ENCODE assay signal across 12 cellular contexts in genomic region chr1:38615680-38616079, GRCh38.
A peak's percentile ranks its signal among the peaks of the same experiment; 100 is the strongest.
DNase-seq lines count a peak whose midpoint lies in the region; ATAC-seq and TF ChIP-seq lines count a peak whose summit lies in the region.
"Had no signal": no experiment of that assay in that cellular context is flagged by ENCODE, and none has a peak within 500 bp of the region (broad histone marks: within the 10 kb centered on the region; RNA-seq: fewer than 3 reads in every experiment).

No MANE protein-coding gene starts in this region.

- no peaks in the 10 kb centered on the region for H3K9me3 ChIP-seq in RWPE2 (ENCODE audit: severe bottlenecking)
- no peaks in the 10 kb centered on the region for H3K9me3 ChIP-seq in gastrocnemius medialis
- H3K9me3 ChIP-seq: ovary had no signal

- intact Hi-C loops in gastrocnemius medialis (cut with DNase I; ENCODE audit: low total_unique reads), result no loop called here

- H3K4me1 ChIP-seq in RWPE2 (ENCODE audit: insufficient read depth, poor library complexity, severe bottlenecking) (no peaks in the 10 kb centered on the region), gastrocnemius medialis (peaks cover 0 to 4% of the 10 kb centered on the region in 2 donors)

- H3K27ac ChIP-seq in C4-2B (no peak overlapping the region), RWPE2 (ENCODE audit: poor library complexity, severe bottlenecking) (no peak overlapping the region), gastrocnemius medialis (no peak overlapping the region)
- H3K27ac ChIP-seq: ovary had no signal

- H3K27me3 ChIP-seq in RWPE2 (ENCODE audit: insufficient read depth, poor library complexity, severe bottlenecking) (no peaks in the 10 kb centered on the region), gastrocnemius medialis (peaks cover 3 to 14% (median 13%) of the 10 kb centered on the region in 3 donors)
- H3K27me3 ChIP-seq: ovary had no signal

- in situ Hi-C loops in gastrocnemius medialis (cut with MboI; ENCODE audit: low sequenced_read_pairs in 4 of 4), result no loop called here

- no peak for ATAC-seq in RWPE2 (ENCODE audit: low read depth)
- ATAC-seq in gastrocnemius medialis, result no peak
- ATAC-seq: T-helper 17 cell had no signal

- H3K36me3 ChIP-seq in RWPE2 (ENCODE audit: low read depth) (no peaks in the 10 kb centered on the region), gastrocnemius medialis (no peaks in the 10 kb centered on the region)
- H3K36me3 ChIP-seq: ovary had no signal

- H3K4me3 ChIP-seq in GM12875 (ENCODE audit: low read depth, low read length), result no peak overlapping the region
- no peak overlapping the region for H3K4me3 ChIP-seq in RWPE2 (ENCODE audit: severe bottlenecking)
- no peak overlapping the region for H3K4me3 ChIP-seq in gastrocnemius medialis
- H3K4me3 ChIP-seq: ovary had no signal

- peak; percentile 51 for TF ChIP-seq CTCF in C4-2B (conservative IDR thresholded peaks at IDR 0.05)
- TF ChIP-seq CTCF in GM12875 (IDR thresholded peaks at IDR 0.05; ENCODE audit: borderline replicate concordance, insufficient read depth, low read depth, low read length), result peak; percentile 41; the same call in 1 of the 2 replicates
- TF ChIP-seq CTCF in RWPE2 (IDR thresholded peaks at IDR 0.05; ENCODE audit: poor library complexity, severe bottlenecking), result peak; percentile 9
- TF ChIP-seq CTCF in gastrocnemius medialis (IDR thresholded peaks at IDR 0.05 in 4 of 5, conservative IDR thresholded peaks at IDR 0.05 in 1 of 5), result no peak

- no peak for TF ChIP-seq POLR2A in gastrocnemius medialis (IDR thresholded peaks at IDR 0.05)

- DNase-seq in RWPE2 (ENCODE audit: low spot score) (no peak), iris pigment epithelial cell (ENCODE audit: low read depth) (peak; percentile 7), foreskin melanocyte (no peak), gastrocnemius medialis (no peak), superior temporal gyrus (ENCODE audit: extremely low spot score) (no peak)
- DNase-seq: activated CD4-positive, CD25-positive, alpha-beta regulatory T cell treated with anti-CD3 and anti-CD28 coated beads, Interleukin-2, amount 50 U/mL, for 72 hours; activated T-cell treated with anti-CD3 and anti-CD28 coated beads, Interleukin-2, amount 50 U/mL, for 1 hour; NCI-H1092 treated with DMSO at 0.1 percent for 48 hours; ovary; T-helper 17 cell had no signal

Comparison
In these comparisons a context has a peak if more than half of its experiments do, and no peak if none do; other contexts are left out.
1. CTCF ChIP-seq: peak in C4-2B (single experiment), GM12875 (single experiment) and RWPE2 (single experiment); none in gastrocnemius medialis (0 of 5).